ENCODE assay signal across 19 cellular contexts in the genomic region with DNA sequence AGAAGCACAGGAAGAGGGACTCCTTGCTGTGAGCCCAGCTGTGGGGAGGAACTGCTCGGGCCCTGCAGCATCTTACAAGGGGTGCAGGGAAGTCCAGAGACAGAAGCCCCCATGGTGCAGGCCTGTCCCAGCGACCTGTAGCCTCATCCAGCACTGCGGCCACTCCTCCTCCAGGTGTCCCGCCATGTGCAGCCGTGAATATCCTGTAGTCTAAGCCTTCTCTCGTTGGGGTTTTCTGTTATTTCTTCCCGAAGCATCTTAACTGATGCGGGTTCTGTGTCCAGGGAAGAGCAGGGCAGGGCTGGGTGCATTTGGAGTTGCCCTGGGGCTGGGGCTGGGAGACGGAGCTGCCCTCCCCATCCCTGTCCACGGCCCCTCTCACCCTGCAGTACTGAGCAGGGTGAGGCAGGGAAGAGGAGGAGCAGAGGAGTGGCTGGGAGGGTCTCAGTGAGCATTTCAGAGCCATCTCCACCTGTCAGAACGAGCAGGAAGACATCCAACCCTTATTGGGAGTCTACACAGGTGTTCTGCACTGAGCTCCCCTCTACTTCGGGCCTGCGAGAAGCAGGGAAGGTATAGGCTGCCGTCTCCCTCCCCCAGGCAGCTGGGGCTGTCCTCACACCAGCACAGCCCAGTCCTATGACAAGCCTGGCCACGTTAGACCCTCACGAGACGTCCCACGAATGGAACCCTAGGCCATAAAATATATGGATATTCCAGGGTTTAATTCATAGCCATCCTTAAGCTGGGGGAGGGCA.
DNase-seq lines count a peak whose midpoint lies in the region; ATAC-seq, FAIRE-seq and TF ChIP-seq lines count a peak whose summit lies in the region.
"Had no signal": no experiment of that assay in that cellular context is flagged by ENCODE, and none has a peak within 500 bp of the region (broad histone marks: within the 10 kb centered on the region; RNA-seq: fewer than 3 reads in every experiment).

No MANE protein-coding gene starts in this region.

- peaks cover 97% of the 10 kb centered on the region for H3K9me3 Mint-ChIP-seq in GM23338
- H3K9me3 Mint-ChIP-seq: IgD-negative memory B cell, T-cell had no signal

- intact Hi-C loops in sigmoid colon (cut with DNase I) (no loop called here), PC-9 (cut with micrococcal nuclease; ENCODE audit: unreplicated experiment) (no loop called here)

- H3K36me3 ChIP-seq in H1 (ENCODE audit: control insufficient read depth in 2 of 4, insufficient read depth in 4 of 4, low read length in 3 of 4) (no peaks in the 10 kb centered on the region), sigmoid colon (no peaks in the 10 kb centered on the region), PC-9 (ENCODE audit: low read depth) (no peaks in the 10 kb centered on the region), GM23338 (ENCODE audit: insufficient read depth) (no peaks in the 10 kb centered on the region)

- CTCF ChIA-PET in H1 (lab: Charles Lee; ENCODE audit: partially characterized antibody) (interaction anchor here (0.7 to 0.8 kb wide), 2 partner anchors 9 to 123 kb away, joined by 3 read pairs; no protein-coding TSS in a partner anchor), PC-9 (lab: Charles Lee) (no interaction called here)

- H3F3A ChIP-seq in PC-9 (ENCODE audit: insufficient read depth, low read depth), result no peaks in the 10 kb centered on the region
- H3F3A ChIP-seq in GM23338 (replicated peaks; ENCODE audit: low read depth), result no peaks in the 10 kb centered on the region

- ATAC-seq in GM23338, result no peak
- ATAC-seq: T-cell had no signal

- no peak overlapping the region for H4K8ac ChIP-seq in H1 (ENCODE audit: extremely low read depth, insufficient read depth, low read length)

- H3K9me2 ChIP-seq in PC-9 (ENCODE audit: insufficient read depth) (no peaks in the 10 kb centered on the region), GM23338 (ENCODE audit: insufficient read depth) (no peaks in the 10 kb centered on the region)

- TF ChIP-seq EP300 in H1 (IDR thresholded peaks at IDR 0.05; ENCODE audit: borderline replicate concordance in 1 of 2, low read depth in 2 of 2, low read length in 2 of 2), result no peak
- no peak for TF ChIP-seq EP300 in sigmoid colon (IDR thresholded peaks at IDR 0.05)

- no peak overlapping the region for H2AK5ac ChIP-seq in H1 (ENCODE audit: low read depth, low read length)

- no peak for TF ChIP-seq RAD21 in H1 (IDR thresholded peaks at IDR 0.05 in 1 of 2, conservative IDR thresholded peaks at IDR 0.05 in 1 of 2; ENCODE audit: low read depth in 2 of 2, low read length in 2 of 2)

- no peak overlapping the region for H3K4me3 Mint-ChIP-seq in GM23338
- H3K4me3 Mint-ChIP-seq: IgD-negative memory B cell, T-cell had no signal

- DNase-seq in NCI-H510A treated with DMSO at 0.1 percent for 48 hours (lab: John Stamatoyannopoulos, UW) (peak; percentile 29), NCI-H510A (lab: John Stamatoyannopoulos, UW) (no peak), H1 (ENCODE audit: low read depth in 1 of 2, low spot score in 2 of 2) (no peak), sigmoid colon (peak; percentile 26), PC-9 (no peak), inferior parietal cortex (ENCODE audit: extremely low spot score) (no peak), GM23338 (ENCODE audit: low spot score) (no peak)
- DNase-seq: GOT3, HCEC 1CT, NCI-H1048, NCI-H1694, NCI-H2107, NCI-H524 treated with DMSO at 0.1 percent for 48 hours, NCI-H774, SHP77, T-cell had no signal

- no peak overlapping the region for H3K9ac ChIP-seq in H1 (replicated peaks in 1 of 4; ENCODE audit: extremely low read depth in 1 of 4, low read depth in 3 of 4, low read length in 3 of 4)
- H3K9ac ChIP-seq: KMS-11 had no signal

- H3K27ac Mint-ChIP-seq in GM23338, result no peak overlapping the region
- H3K27ac Mint-ChIP-seq: T-cell had no signal

- H3K4me3 ChIP-seq in H1 (ENCODE audit: extremely low read depth in 1 of 4, insufficient read depth in 2 of 4, low read depth in 3 of 4, low read length in 4 of 4) (no peak overlapping the region), sigmoid colon (no peak overlapping the region), PC-9 (no peak overlapping the region), GM23338 (no peak overlapping the region)

- H3K27ac ChIP-seq in H1 (ENCODE audit: low read depth, low read length), result no peak overlapping the region
- no peak overlapping the region for H3K27ac ChIP-seq in sigmoid colon
- no peak overlapping the region for H3K27ac ChIP-seq in PC-9
- no peak overlapping the region for H3K27ac ChIP-seq in GM23338 (ENCODE audit: low read depth)
- H3K27ac ChIP-seq: KMS-11 had no signal

- 88% methylated on average over 18 of the region's 18 CpGs; no CpG with 5 or more reads in 1 of the 2 experiments for WGBS in H1 (ENCODE audit: extremely low coverage in 1 of 2, insufficient coverage in 1 of 2, insufficient read length in 1 of 2, insufficient replicate concordance in 2 of 2, low coverage in 1 of 2, low lambda C conversion rate in 2 of 2, missing lambda C conversion rate in 1 of 2), 2 experiments
- 81 to 82% methylated on average over 18 of the region's 18 CpGs for WGBS in sigmoid colon, 2 donors

- H3K23me2 ChIP-seq in H1 (ENCODE audit: low read depth, low read length), result no peaks in the 10 kb centered on the region

- TF ChIP-seq CTCF in H1 (IDR thresholded peaks at IDR 0.05; ENCODE audit: control extremely low read depth in 1 of 3, insufficient read depth in 1 of 3, low read depth in 1 of 3, low read length in 3 of 3) (no peak), sigmoid colon (IDR thresholded peaks at IDR 0.05) (no peak), PC-9 (conservative IDR thresholded peaks at IDR 0.05) (no peak), GM23338 (conservative IDR thresholded peaks at IDR 0.05; ENCODE audit: low read depth in 2 of 2) (no peak)

- H4K20me1 ChIP-seq in H1 (replicated peaks in 1 of 2; ENCODE audit: control insufficient read depth in 1 of 2, insufficient read depth in 2 of 2, low read length in 2 of 2), result no peaks in the 10 kb centered on the region
- H4K20me1 ChIP-seq in PC-9 (ENCODE audit: insufficient read depth), result no peaks in the 10 kb centered on the region
- no peaks in the 10 kb centered on the region for H4K20me1 ChIP-seq in GM23338 (replicated peaks; ENCODE audit: insufficient read depth)

- no peak overlapping the region for H3K56ac ChIP-seq in H1 (replicated peaks; ENCODE audit: insufficient read length, low read depth, low read length)

- H3K18ac ChIP-seq in H1 (ENCODE audit: extremely low read depth, low read length), result peak overlapping the region; percentile 32; the same call in 1 of the 2 replicates

- H2BK12ac ChIP-seq in H1 (ENCODE audit: low read depth, low read length), result no peak overlapping the region

- H3K27me3 Mint-ChIP-seq in GM23338 (ENCODE audit: insufficient read depth, low read depth, poor library complexity), result peaks cover 12% of the 10 kb centered on the region
- H3K27me3 Mint-ChIP-seq: IgD-negative memory B cell, T-cell had no signal

- no peaks in the 10 kb centered on the region for H3K79me2 ChIP-seq in H1 (ENCODE audit: control insufficient read depth in 1 of 2, insufficient read depth in 2 of 2, low read length in 2 of 2)
- no peaks in the 10 kb centered on the region for H3K79me2 ChIP-seq in PC-9 (ENCODE audit: low read depth)
- H3K79me2 ChIP-seq in GM23338 (replicated peaks; ENCODE audit: insufficient read depth), result no peaks in the 10 kb centered on the region

- H3K4ac ChIP-seq in H1 (replicated peaks; ENCODE audit: insufficient read length, low read depth, low read length), result no peak overlapping the region

- peaks cover 62% of the 10 kb centered on the region for H3K36me3 Mint-ChIP-seq in GM23338 (ENCODE audit: low read depth)
- H3K36me3 Mint-ChIP-seq: T-cell had no signal

- H2BK120ac ChIP-seq in H1 (replicated peaks; ENCODE audit: low read depth, low read length), result no peak overlapping the region

- no peak overlapping the region for H3K14ac ChIP-seq in H1 (ENCODE audit: insufficient read length)

- no peak overlapping the region for H3K4me2 ChIP-seq in H1 (ENCODE audit: insufficient read depth in 1 of 2, low read depth in 2 of 2, low read length in 2 of 2)
- H3K4me2 ChIP-seq in PC-9, result no peak overlapping the region
- H3K4me2 ChIP-seq in GM23338, result no peak overlapping the region
- H3K4me2 ChIP-seq: KMS-11 had no signal

- H3K27me3 ChIP-seq in H1 (replicated peaks in 1 of 4; ENCODE audit: control insufficient read depth in 3 of 4, extremely low read depth in 1 of 4, insufficient read depth in 3 of 4, low read length in 3 of 4), result no peaks in the 10 kb centered on the region; a peak in 2 of 7 replicates
- no peaks in the 10 kb centered on the region for H3K27me3 ChIP-seq in sigmoid colon
- H3K27me3 ChIP-seq in PC-9 (ENCODE audit: insufficient read depth, low read depth), result peaks cover 97% of the 10 kb centered on the region
- no peaks in the 10 kb centered on the region for H3K27me3 ChIP-seq in GM23338 (ENCODE audit: insufficient read depth)

- H2AFZ ChIP-seq in H1 (ENCODE audit: low read length), result no peak overlapping the region
- H2AFZ ChIP-seq in PC-9, result no peak overlapping the region
- no peak overlapping the region for H2AFZ ChIP-seq in GM23338

- H2BK15ac ChIP-seq in H1 (ENCODE audit: low read length), result no peak overlapping the region

- no peak overlapping the region for H2BK20ac ChIP-seq in H1 (ENCODE audit: low read length)

- H2BK5ac ChIP-seq in H1 (ENCODE audit: low read depth, low read length), result no peak overlapping the region; the same call in 1 of the 2 replicates

- no peak overlapping the region for H3K23ac ChIP-seq in H1 (ENCODE audit: insufficient read length)

- FAIRE-seq in H1 (lab: Jason Lieb, UNC), result no peak
- FAIRE-seq: GM19239 had no signal

- H3K4me1 ChIP-seq in H1 (replicated peaks in 1 of 4; ENCODE audit: control insufficient read depth in 3 of 4, insufficient read depth in 4 of 4, low read length in 3 of 4) (peaks cover 0 to 16% (median 11%) of the 10 kb centered on the region in 4 experiments; a peak in 5 of 7 replicates), sigmoid colon (no peaks in the 10 kb centered on the region), PC-9 (replicated peaks; ENCODE audit: insufficient read depth) (no peaks in the 10 kb centered on the region), GM23338 (ENCODE audit: insufficient read depth) (no peaks in the 10 kb centered on the region)

- no peaks in the 10 kb centered on the region for H3K4me1 Mint-ChIP-seq in GM23338
- H3K4me1 Mint-ChIP-seq: IgD-negative memory B cell had no signal

- POLR2A ChIA-PET in H1 (lab: Charles Lee; ENCODE audit: partially characterized antibody), result no interaction called here
- POLR2A ChIA-PET in PC-9 (lab: Charles Lee; ENCODE audit: unreplicated experiment), result no interaction called here

- H3K79me1 ChIP-seq in H1 (ENCODE audit: low read depth, low read length), result no peaks in the 10 kb centered on the region

- BruUV-seq in PC-9 (replicated peaks; lab: Mats Ljungman, UMichigan), result no TSS peak

- H3K9me3 ChIP-seq in H1 (ENCODE audit: insufficient read depth in 2 of 2, low read depth in 1 of 2, low read length in 1 of 2) (no peaks in the 10 kb centered on the region), sigmoid colon (no peaks in the 10 kb centered on the region), PC-9 (ENCODE audit: insufficient read depth, low read depth) (no peaks in the 10 kb centered on the region)

- TF ChIP-seq POLR2A in H1 (IDR thresholded peaks at IDR 0.05; ENCODE audit: control extremely low read depth in 1 of 2, low read depth in 2 of 2, low read length in 2 of 2) (no peak), sigmoid colon (IDR thresholded peaks at IDR 0.05) (no peak)

- no peak overlapping the region for H4K5ac ChIP-seq in H1 (ENCODE audit: insufficient read length, low read depth, low read length)

- H4K91ac ChIP-seq in H1 (replicated peaks; ENCODE audit: insufficient read length, low read length), result peak overlapping the region; percentile 7

Comparison
In these comparisons a context has a peak if more than half of its experiments do, and no peak if none do; other contexts are left out.
1. DNase-seq: peak in NCI-H510A treated with DMSO at 0.1 percent for 48 hours (single experiment) and sigmoid colon (single experiment); none in NCI-H510A (single experiment), H1 (0 of 2), PC-9 (0 of 2), inferior parietal cortex (single experiment) and GM23338 (single experiment).